1 cellular context compared by ENCODE assay signal in the genomic region with DNA sequence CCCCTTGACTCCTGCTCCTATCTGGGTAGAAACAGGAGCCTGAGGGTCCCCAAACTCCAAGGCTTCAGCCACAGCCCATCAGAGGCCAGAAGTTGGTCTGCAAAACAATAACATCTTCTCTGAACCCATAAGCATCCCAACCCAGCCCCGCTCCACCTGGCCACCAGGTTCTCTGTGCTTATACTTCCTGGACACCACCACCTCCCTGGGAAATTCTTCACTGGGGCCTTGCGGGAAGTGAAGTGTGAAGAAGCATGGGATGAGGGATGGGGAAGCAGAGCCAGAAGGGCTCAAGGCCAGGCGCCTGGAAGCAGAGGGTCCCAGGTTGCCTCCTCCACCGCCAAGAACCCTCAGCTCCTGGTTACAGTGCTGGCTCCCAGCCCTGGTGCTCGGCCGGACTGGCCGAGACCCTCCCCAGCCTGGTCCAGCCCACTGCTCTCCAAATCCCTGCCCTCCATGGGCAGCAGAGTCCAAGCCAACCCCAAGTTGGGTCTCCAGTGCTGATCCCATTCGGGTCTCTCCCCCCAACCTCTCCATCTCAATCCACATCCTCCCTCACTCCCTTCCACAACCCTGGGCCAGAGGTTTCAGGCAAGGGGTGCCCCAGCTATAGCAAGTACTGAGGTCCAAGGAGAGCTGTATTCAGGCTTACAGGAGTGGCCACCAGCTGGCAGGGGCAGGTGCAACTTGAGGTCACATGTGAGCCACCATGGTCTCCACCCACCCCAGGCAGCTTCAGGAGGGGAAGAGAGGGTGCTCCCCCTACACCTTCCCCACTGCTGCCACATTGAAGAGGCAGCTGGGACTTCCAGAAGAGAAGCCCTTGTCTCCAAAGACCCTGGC.
TF ChIP-seq lines count a peak whose summit lies in the region.

No MANE protein-coding gene starts in this region.

TF ChIP-seq in HepG2, 621 proteins besides CTCF, POLR2A, EP300 and RAD21 (continued from another document):
- peak; percentile 24; the same call in 1 of the 2 replicates for TF ChIP-seq ZNF431 (CRISPR knock-in tag; IDR thresholded peaks at IDR 0.05; ENCODE audit: borderline replicate concordance, low read depth)
